ENCODE assay signal across 8 cellular contexts in the genomic region with DNA sequence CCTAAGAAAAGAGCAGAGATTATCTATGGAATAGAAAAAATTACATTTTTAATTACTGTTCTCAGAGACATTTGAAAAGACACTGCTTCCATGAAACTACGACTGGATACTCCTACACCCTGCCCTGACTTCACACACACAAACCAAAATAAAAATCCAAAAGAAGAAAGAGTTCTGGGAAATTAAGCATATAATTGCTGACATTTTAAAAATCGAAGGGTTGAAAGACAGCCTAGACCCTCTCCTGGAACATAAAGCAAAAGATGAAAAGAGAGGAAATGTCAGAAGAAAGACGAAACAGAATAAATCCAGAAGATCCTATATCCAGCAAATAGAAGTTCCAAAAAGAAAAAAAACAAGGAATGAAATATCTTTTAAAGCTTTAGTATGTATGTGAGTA.
"Had no signal": no experiment of that assay in that cellular context is flagged by ENCODE, and none has a peak within 500 bp of the region (broad histone marks: within the 10 kb centered on the region; RNA-seq: fewer than 3 reads in every experiment).

No MANE protein-coding gene starts in this region.

- ATAC-seq: GM12878 had no signal

- H3K4me3 ChIP-seq: GM12878 had no signal

- DNase-seq: GDM1, GF-D8 had no signal

- FAIRE-seq: G401.6, GM12878, GM12891, GM12892, GM18507, GM19239 had no signal
